9 cellular contexts compared by ENCODE assay signal in genomic region chr10:102226542-102226870, GRCh38. TPM values are rescaled to one million over a fixed set of nuclear protein-coding genes. Genes with fewer than 3 reads are reported as not detected.
A peak's percentile ranks its signal among the peaks of the same experiment; 100 is the strongest.
DNase-seq lines count a peak whose midpoint lies in the region; ATAC-seq, FAIRE-seq and TF ChIP-seq lines count a peak whose summit lies in the region.
"Had no signal": no experiment of that assay in that cellular context is flagged by ENCODE, and none has a peak within 500 bp of the region (broad histone marks: within the 10 kb centered on the region; RNA-seq: fewer than 3 reads in every experiment).

No MANE protein-coding gene starts in this region.

- peaks cover 8% of the 10 kb centered on the region; the same call in 1 of the 2 replicates for H3K4me1 Mint-ChIP-seq in WTC11

- H3K36me3 ChIP-seq in HCT116 (ENCODE audit: control insufficient read depth in 1 of 2, insufficient read depth in 2 of 2, low read length in 2 of 2) (no peaks in the 10 kb centered on the region), smooth muscle cell (ENCODE audit: low read depth) (no peaks in the 10 kb centered on the region), small intestine (ENCODE audit: control insufficient read depth in 2 of 2, insufficient read depth in 2 of 2, low read length in 2 of 2) (no peaks in the 10 kb centered on the region)
- H3K36me3 ChIP-seq: SJSA1 had no signal

- H3K4me1 ChIP-seq in HCT116 (ENCODE audit: control insufficient read depth in 1 of 2, insufficient read depth in 2 of 2, low read length in 2 of 2) (peaks cover 17 to 32% of the 10 kb centered on the region in 2 experiments), smooth muscle cell (ENCODE audit: low read depth) (peaks cover 14% of the 10 kb centered on the region), small intestine (ENCODE audit: control insufficient read depth in 2 of 2, insufficient read depth in 1 of 2, low read depth in 1 of 2, low read length in 1 of 2) (peaks cover under 1 to 2% of the 10 kb centered on the region in 2 donors)

- 82% methylated on average over 8 of the region's 8 CpGs for WGBS in smooth muscle cell (ENCODE audit: low lambda C conversion rate)
- WGBS in small intestine, 3 donors, result 60 to 66% (median 64%) methylated on average over 8 of the region's 8 CpGs

- TF ChIP-seq CTCF in HCT116 (IDR thresholded peaks at IDR 0.05 in 2 of 3, conservative IDR thresholded peaks at IDR 0.05 in 1 of 3; ENCODE audit: borderline replicate concordance in 1 of 3, insufficient read depth in 1 of 3, low read depth in 2 of 3, low read length in 2 of 3), result no peak
- no peak for TF ChIP-seq CTCF in WTC11 (IDR thresholded peaks at IDR 0.05)
- no peak for TF ChIP-seq CTCF in foreskin fibroblast (IDR thresholded peaks at IDR 0.05; ENCODE audit: low read depth, low read length)
- TF ChIP-seq CTCF in smooth muscle cell (IDR thresholded peaks at IDR 0.05; ENCODE audit: borderline replicate concordance, insufficient read depth, poor library complexity, severe bottlenecking), result no peak

- peak overlapping the region; percentile 15 to 51; a peak in 3 of 4 replicates for H3K4me3 ChIP-seq in HCT116 (replicated peaks in 1 of 2; ENCODE audit: low read depth in 1 of 2, low read length in 2 of 2)
- peak overlapping the region; percentile 25 to 39 for H3K4me3 ChIP-seq in foreskin fibroblast (ENCODE audit: low read depth in 1 of 2, low read length in 2 of 2)
- H3K4me3 ChIP-seq in smooth muscle cell, result no peak overlapping the region
- H3K4me3 ChIP-seq in small intestine (ENCODE audit: low read depth in 1 of 2, low read length in 2 of 2), result no peak overlapping the region
- H3K4me3 ChIP-seq: SJSA1 had no signal

- H3K9ac ChIP-seq in HCT116 (ENCODE audit: low read length) (no peak overlapping the region), smooth muscle cell (ENCODE audit: low read depth) (no peak overlapping the region)

- RAD21 ChIA-PET in HCT116 (lab: Charles Lee; ENCODE audit: low non-redundant PET in 1 of 2, low total read pairs in 2 of 2, uncharacterized antibody in 2 of 2, unreplicated experiment in 2 of 2), result interaction anchor here in 1 of 2 experiments (1.4 kb wide), 1 partner anchor 57 kb away, joined by 4 read pairs; no protein-coding TSS in a partner anchor

- no peaks in the 10 kb centered on the region for H4K20me1 ChIP-seq in HCT116 (ENCODE audit: insufficient read depth)
- no peaks in the 10 kb centered on the region for H4K20me1 ChIP-seq in smooth muscle cell (ENCODE audit: low read depth)

- H3K4me3 Mint-ChIP-seq in WTC11, result peak overlapping the region; percentile 50

- H3K27me3 ChIP-seq in HCT116 (ENCODE audit: insufficient read depth, low read length) (no peaks in the 10 kb centered on the region), smooth muscle cell (ENCODE audit: low read depth) (peaks cover 25% of the 10 kb centered on the region), small intestine (ENCODE audit: control insufficient read depth in 2 of 2, insufficient read depth in 2 of 2, low read length in 2 of 2) (peaks cover 0 to 3% of the 10 kb centered on the region in 2 donors)

- H3K4me2 ChIP-seq in HCT116 (ENCODE audit: low read length), result peak overlapping the region; percentile 72
- H3K4me2 ChIP-seq in smooth muscle cell, result peak overlapping the region; percentile 85

- H3F3A ChIP-seq in smooth muscle cell (ENCODE audit: low read depth), result no peaks in the 10 kb centered on the region

- H3K9me3 ChIP-seq in HCT116 (ENCODE audit: control insufficient read depth in 1 of 2, insufficient read depth in 1 of 2, low read depth in 1 of 2, low read length in 2 of 2) (no peaks in the 10 kb centered on the region), smooth muscle cell (replicated peaks; ENCODE audit: low read depth) (no peaks in the 10 kb centered on the region), small intestine (ENCODE audit: control insufficient read depth, low read depth) (no peaks in the 10 kb centered on the region)

- H3K79me2 ChIP-seq in HCT116 (ENCODE audit: insufficient read depth, low read length) (no peaks in the 10 kb centered on the region; the same call in 1 of the 2 replicates), smooth muscle cell (ENCODE audit: low read depth) (no peaks in the 10 kb centered on the region)

- DNase-seq in HCT116 (ENCODE audit: low read depth, low spot score), result no peak
- no peak for DNase-seq in WTC11 (ENCODE audit: low spot score)
- no peak for DNase-seq in foreskin fibroblast
- DNase-seq in smooth muscle cell (lab: John Stamatoyannopoulos, UW; ENCODE audit: unreplicated experiment), result no peak
- no peak for DNase-seq in small intestine
- DNase-seq in DMS53 treated with DMSO at 0.1 percent for 48 hours (lab: John Stamatoyannopoulos, UW; ENCODE audit: unreplicated experiment), result no peak
- DNase-seq in head of caudate nucleus, result no peak

- no peak for TF ChIP-seq POLR2A in HCT116 (IDR thresholded peaks at IDR 0.05; ENCODE audit: borderline replicate concordance, extremely low read depth, insufficient read depth, insufficient read length)

- H3K9me2 ChIP-seq in HCT116 (ENCODE audit: insufficient read depth), result no peaks in the 10 kb centered on the region

- ATAC-seq in HCT116, result no peak
- no peak for ATAC-seq in WTC11

- H3K27ac ChIP-seq in HCT116 (ENCODE audit: low read depth, low read length) (no peak overlapping the region), smooth muscle cell (ENCODE audit: low read depth) (no peak overlapping the region), small intestine (ENCODE audit: low read depth in 1 of 2, low read length in 1 of 2) (peak overlapping the region in 1 of 2 donors; percentile 27)
- H3K27ac ChIP-seq: SJSA1 had no signal

- peaks cover 96% of the 10 kb centered on the region for H3K27me3 Mint-ChIP-seq in WTC11 (ENCODE audit: low read depth)

- CTCF ChIA-PET in HCT116 (lab: Charles Lee) (interaction anchor here (1.0 to 12.6 kb wide), 9 partner anchors 8 to 357 kb away, joined by 3 to 625 read pairs (median 4); partner anchors contain the start of gene NFKB2), WTC11 (lab: Charles Lee) (interaction anchor here (0.6 to 18.9 kb wide), 10 partner anchors 9 to 206 kb away, joined by 3 to 906 read pairs (median 4); partner anchors contain the start of gene CUEDC2)

- H2AFZ ChIP-seq in HCT116 (ENCODE audit: low read depth, low read length, poor library complexity, severe bottlenecking), result peak overlapping the region; percentile 49
- peak overlapping the region; percentile 24 for H2AFZ ChIP-seq in smooth muscle cell (ENCODE audit: low read depth)

- POLR2A ChIA-PET in HCT116 (lab: Charles Lee) (interaction anchor here (1.0 to 1.9 kb wide), 3 partner anchors 19 to 57 kb away, joined by 4 to 6 read pairs (median 4); partner anchors contain the start of gene GBF1), WTC11 (lab: Charles Lee) (interaction anchor here (0.6 to 0.9 kb wide), 2 partner anchors 57 to 237 kb away, joined by 3 to 4 read pairs; no protein-coding TSS in a partner anchor)

- intact Hi-C loops in HCT116 (cut with micrococcal nuclease) (no loop called here), head of caudate nucleus (cut with DNase I) (no loop called here)

- no peak overlapping the region for H3K27ac Mint-ChIP-seq in WTC11

- H3K36me3 Mint-ChIP-seq in WTC11, result no peaks in the 10 kb centered on the region
- H3K36me3 Mint-ChIP-seq: activated naive CD4-positive, alpha-beta T cell treated with anti-CD3 and anti-CD28 coated beads, Interleukin-2, amount 50 U/mL, for 72 hours had no signal

- no peak for TF ChIP-seq RAD21 in HCT116 (IDR thresholded peaks at IDR 0.05; ENCODE audit: low read depth)

- FAIRE-seq in small intestine (lab: Jason Lieb, UNC), result no peak

- BruUV-seq in HCT116 (replicated peaks; lab: Mats Ljungman, UMichigan), result TSS peak; percentile 42

- no peaks in the 10 kb centered on the region for H3K9me3 Mint-ChIP-seq in WTC11
- H3K9me3 Mint-ChIP-seq: activated naive CD4-positive, alpha-beta T cell treated with anti-CD3 and anti-CD28 coated beads, Interleukin-2, amount 50 U/mL, for 72 hours had no signal

TF ChIP-seq in HCT116, 20 proteins besides CTCF, POLR2A, EP300 and RAD21 (continues in another document):
- TF ChIP-seq SIN3A (IDR thresholded peaks at IDR 0.05; ENCODE audit: low read depth) (no peak), SRF (IDR thresholded peaks at IDR 0.05; ENCODE audit: low read depth) (no peak), ELF1 (IDR thresholded peaks at IDR 0.05; ENCODE audit: borderline replicate concordance, low read depth) (no peak)

TF ChIP-seq in WTC11, 78 proteins besides CTCF, POLR2A, EP300 and RAD21:
- peak; percentile 32; the same call in 1 of the 2 replicates for TF ChIP-seq TEAD1 (CRISPR knock-in tag; IDR thresholded peaks at IDR 0.05)
- TF ChIP-seq PREB (CRISPR knock-in tag; IDR thresholded peaks at IDR 0.05; ENCODE audit: borderline replicate concordance), result no peak
- 0 out of 2 replicates have a peak, but pooled peaks have one; percentile 6 for TF ChIP-seq RELA (CRISPR knock-in tag; IDR thresholded peaks at IDR 0.05; ENCODE audit: borderline replicate concordance)

RNA-seq across cellular contexts. Expression of gene ELOVL3, which starts 0.4 kb away (rescaled TPM):
- total RNA-seq in HCT116 (2021; ENCODE audit: unreplicated experiment) (5.5 TPM), WTC11 (2021) (0.17 to 0.46 TPM (median 0.34 TPM) in 3 replicates), smooth muscle cell (0.63 and 1.5 TPM in 2 replicates)
- 7.7 and 9.8 TPM in 2 replicates for polyA plus RNA-seq in HCT116 (2012)
- polyA plus RNA-seq in smooth muscle cell (1.1 and 1.2 TPM in 2 replicates), small intestine (under 1 TPM in 1 of 3 donors, not detected in 2; 0.42 TPM)
- total RNA-seq: SJSA1 had no signal

RNA-seq across cellular contexts. Expression of gene PITX3, which starts 14.8 kb away (rescaled TPM):
- total RNA-seq in HCT116 (2021; ENCODE audit: unreplicated experiment) (1.9 TPM), WTC11 (2021) (0.32 to 0.81 TPM (median 0.48 TPM) in 3 replicates), smooth muscle cell (not detected in 2 replicates)
- polyA plus RNA-seq in HCT116 (2012), result 0.87 and 1.2 TPM in 2 replicates
- polyA plus RNA-seq in smooth muscle cell (2.0 TPM in 2 replicates), small intestine (not detected)
- total RNA-seq: activated naive CD4-positive, alpha-beta T cell treated with anti-CD3 and anti-CD28 coated beads, Interleukin-2, amount 50 U/mL, for 72 hours; SJSA1 had no signal

RNA-seq across cellular contexts. Expression of gene GBF1, which starts 18.8 kb away (rescaled TPM):
- total RNA-seq in HCT116 (2021; ENCODE audit: unreplicated experiment) (58.9 TPM), WTC11 (2021) (29.8 to 32.4 TPM (median 32.1 TPM) in 3 replicates), smooth muscle cell (53.5 and 56.4 TPM in 2 replicates)
- 46.9 and 56.2 TPM in 2 replicates for polyA plus RNA-seq in HCT116 (2012)
- polyA plus RNA-seq in smooth muscle cell (44.4 and 52.8 TPM in 2 replicates), small intestine (10 to 100 TPM; 13.2 to 20.4 (median 16.5) TPM)

Comparison
In these comparisons a context has a peak if more than half of its experiments do, and no peak if none do; other contexts are left out.
1. H3K4me3 ChIP-seq: peak in HCT116 (2 of 2) and foreskin fibroblast (2 of 2); none in smooth muscle cell (single experiment) and small intestine (0 of 2).